Comparison of ENCODE assay signal across 14 cellular contexts in the genomic region with DNA sequence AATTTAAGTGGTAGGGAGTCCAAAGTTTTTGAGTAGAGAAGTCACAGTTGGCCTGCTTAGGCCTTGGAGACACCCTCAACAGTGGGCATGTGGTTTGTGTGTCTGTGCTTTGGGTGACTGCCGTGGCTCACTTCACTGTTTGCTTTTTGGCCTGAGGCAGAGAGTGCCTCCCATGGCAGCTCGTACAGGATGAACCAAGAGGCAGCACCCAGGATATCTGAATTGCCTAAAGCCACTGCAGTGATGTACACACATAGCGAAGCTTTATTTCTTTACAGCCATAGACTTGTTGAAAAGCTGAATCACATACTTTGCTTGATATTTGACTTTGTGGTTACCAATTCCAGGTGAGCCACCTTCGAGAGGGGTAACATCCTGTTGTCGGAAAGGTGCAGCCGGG. TPM values are rescaled to one million over a fixed set of nuclear protein-coding genes. Genes with fewer than 3 reads are reported as not detected.
DNase-seq lines count a peak whose midpoint lies in the region; ATAC-seq, FAIRE-seq and TF ChIP-seq lines count a peak whose summit lies in the region.
"Had no signal": no experiment of that assay in that cellular context is flagged by ENCODE, and none has a peak within 500 bp of the region (broad histone marks: within the 10 kb centered on the region; RNA-seq: fewer than 3 reads in every experiment).

No MANE protein-coding gene starts in this region.

- POLR2A ChIA-PET in activated B cell treated with CpG ODN at 0.5 μM for 24 hours (lab: Charles Lee) = interaction anchor here (0.6 kb wide), 1 partner anchor 34 kb away, joined by 3 read pairs; no protein-coding TSS in a partner anchor

- peak; percentile 45 for DNase-seq in NCI-H2029 (lab: John Stamatoyannopoulos, UW)
- no peak for DNase-seq in NCI-H2029 treated with DMSO at 0.1 percent for 48 hours (lab: John Stamatoyannopoulos, UW)
- no peak for DNase-seq in activated B cell treated with CpG ODN at 0.5 μM for 24 hours
- no peak for DNase-seq in right atrium auricular region (ENCODE audit: low spot score)
- no peak for DNase-seq in stimulated activated effector memory CD8-positive, alpha-beta T cell treated with anti-CD3 and anti-CD28 coated beads, Interleukin-12 subunit alpha, Interleukin-12 subunit beta, amount 100 ng/mL, for 72 hours (ENCODE audit: low spot score in 2 of 2)
- no peak for DNase-seq in NCI-H1417 (lab: John Stamatoyannopoulos, UW)
- no peak for DNase-seq in frontal cortex (ENCODE audit: low spot score in 2 of 2)
- no peak for DNase-seq in GM10266 (ENCODE audit: extremely low spot score)
- DNase-seq: 8988T; activated gamma-delta T cell treated with Interleukin-2 at 50 U/mL for 16 hours; effector CD8-positive, alpha-beta T cell; NCI-H748 treated with DMSO at 0.1 percent for 48 hours; nucleus accumbens had no signal

- H3K27me3 Mint-ChIP-seq in activated B cell treated with CpG ODN at 0.5 μM for 24 hours = no peaks in the 10 kb centered on the region

- intact Hi-C loops in activated B cell treated with CpG ODN at 0.5 μM for 24 hours (cut with micrococcal nuclease) = loop anchor here (1.0 kb wide), 1 partner anchor 8 kb away; no protein-coding TSS in a partner anchor

- no peaks in the 10 kb centered on the region for H3K36me3 ChIP-seq in right atrium auricular region

- peak overlapping the region; percentile 49 to 50 for H3K27ac ChIP-seq in right atrium auricular region

- H3K27me3 ChIP-seq in right atrium auricular region = no peaks in the 10 kb centered on the region

- no peak for TF ChIP-seq CTCF in activated B cell treated with CpG ODN at 0.5 μM for 24 hours (IDR thresholded peaks at IDR 0.05)
- TF ChIP-seq CTCF in right atrium auricular region (IDR thresholded peaks at IDR 0.05) = no peak
- no peak for TF ChIP-seq CTCF in GM10266 (IDR thresholded peaks at IDR 0.05; ENCODE audit: control insufficient read depth, insufficient read depth, low read depth, missing control alignments)

- ATAC-seq in activated B cell treated with CpG ODN at 0.5 μM for 24 hours (ENCODE audit: low read depth) = no peak
- ATAC-seq in stimulated activated effector memory CD8-positive, alpha-beta T cell treated with anti-CD3 and anti-CD28 coated beads, Interleukin-12 subunit alpha, Interleukin-12 subunit beta, amount 100 ng/mL, for 72 hours = no peak

- no peak overlapping the region for H3K4me3 Mint-ChIP-seq in activated B cell treated with CpG ODN at 0.5 μM for 24 hours
- no peak overlapping the region for H3K4me3 Mint-ChIP-seq in stimulated activated effector memory CD8-positive, alpha-beta T cell treated with anti-CD3 and anti-CD28 coated beads, Interleukin-12 subunit alpha, Interleukin-12 subunit beta, amount 100 ng/mL, for 72 hours

- peaks cover 88% of the 10 kb centered on the region for H3K4me1 Mint-ChIP-seq in activated B cell treated with CpG ODN at 0.5 μM for 24 hours
- H3K4me1 Mint-ChIP-seq in stimulated activated effector memory CD8-positive, alpha-beta T cell treated with anti-CD3 and anti-CD28 coated beads, Interleukin-12 subunit alpha, Interleukin-12 subunit beta, amount 100 ng/mL, for 72 hours = peaks cover 78% of the 10 kb centered on the region

- no peak overlapping the region for H3K4me3 ChIP-seq in right atrium auricular region

- peaks cover 49% of the 10 kb centered on the region for H3K36me3 Mint-ChIP-seq in activated B cell treated with CpG ODN at 0.5 μM for 24 hours (ENCODE audit: low read depth)
- peaks cover 7% of the 10 kb centered on the region for H3K36me3 Mint-ChIP-seq in stimulated activated effector memory CD8-positive, alpha-beta T cell treated with anti-CD3 and anti-CD28 coated beads, Interleukin-12 subunit alpha, Interleukin-12 subunit beta, amount 100 ng/mL, for 72 hours

- H3K4me1 ChIP-seq in right atrium auricular region = peaks cover 0 to 57% of the 10 kb centered on the region in 2 donors

- H3K9me3 Mint-ChIP-seq in activated B cell treated with CpG ODN at 0.5 μM for 24 hours = no peaks in the 10 kb centered on the region
- H3K9me3 Mint-ChIP-seq in stimulated activated effector memory CD8-positive, alpha-beta T cell treated with anti-CD3 and anti-CD28 coated beads, Interleukin-12 subunit alpha, Interleukin-12 subunit beta, amount 100 ng/mL, for 72 hours = no peaks in the 10 kb centered on the region

- FAIRE-seq in frontal cortex (lab: Jason Lieb, UNC) = no peak
- FAIRE-seq: H54 had no signal

- no peaks in the 10 kb centered on the region for H3K9me3 ChIP-seq in right atrium auricular region

- peak overlapping the region; percentile 75 for H3K27ac Mint-ChIP-seq in activated B cell treated with CpG ODN at 0.5 μM for 24 hours
- H3K27ac Mint-ChIP-seq in stimulated activated effector memory CD8-positive, alpha-beta T cell treated with anti-CD3 and anti-CD28 coated beads, Interleukin-12 subunit alpha, Interleukin-12 subunit beta, amount 100 ng/mL, for 72 hours = peak overlapping the region; percentile 35

- CTCF ChIA-PET in activated B cell treated with CpG ODN at 0.5 μM for 24 hours (lab: Charles Lee) = no interaction called here

RNA-seq across cellular contexts. Expression of a gene that starts 21.6 kb away (rescaled TPM):
- total RNA-seq in activated B cell treated with CpG ODN at 0.5 μM for 24 hours = 62.2 and 67.7 TPM in 2 replicates
- 10 to 100 TPM; 25.5 to 30.3 TPM for total RNA-seq in right atrium auricular region
- 1.6 TPM for total RNA-seq in frontal cortex

Comparison
In these comparisons a context has a peak if more than half of its experiments do, and no peak if none do; other contexts are left out.
1. RNA of a gene that starts 21.6 kb away (total RNA-seq): 62.2 to 67.7 TPM in activated B cell treated with CpG ODN at 0.5 μM for 24 hours and 25.5 to 30.3 TPM in right atrium auricular region; 1.6 TPM in frontal cortex (single experiment); every median in the first group is over 10 times any median in the second.